8 cellular contexts compared by ENCODE assay signal in genomic region chr1:202348509-202349262, GRCh38. TPM values are rescaled to one million over a fixed set of nuclear protein-coding genes. Genes with fewer than 3 reads are reported as not detected.
DNase-seq lines count a peak whose midpoint lies in the region; ATAC-seq and TF ChIP-seq lines count a peak whose summit lies in the region.

TSS of gene PPP1R12B (plus strand) at chr1:202348699. CDS start at chr1:202348852, 153 bp downstream.

- peak within 1 kb of the TSS; percentile 76 to 94 for H3K27ac ChIP-seq in coronary artery

- CTCF ChIA-PET in BJ (lab: Yijun Ruan, JAX) = interaction anchor here (0.5 to 1.4 kb wide), 5 partner anchors 35 to 1727 kb away, joined by 3 to 4 read pairs (median 3); no protein-coding TSS in a partner anchor

- H3K4me1 Mint-ChIP-seq in activated CD4-positive, alpha-beta T cell treated with anti-CD3 and anti-CD28 coated beads, Interleukin-2, amount 10 ng/mL, durations not matched to agents 24 days and 14 days = peaks cover 26% of the 10 kb centered on the region

- TF ChIP-seq CTCF in BJ (IDR thresholded peaks at IDR 0.05; ENCODE audit: insufficient read depth, low read depth, low read length) = no peak
- no peak for TF ChIP-seq CTCF in coronary artery (IDR thresholded peaks at IDR 0.05)

- no peaks in the 10 kb centered on the region for H3K36me3 Mint-ChIP-seq in activated CD4-positive, alpha-beta T cell treated with anti-CD3 and anti-CD28 coated beads, Interleukin-2, amount 10 ng/mL, durations not matched to agents 24 days and 14 days (ENCODE audit: low read depth)

- no peaks in the 10 kb centered on the region for H3K27me3 ChIP-seq in BJ (ENCODE audit: control insufficient read depth, insufficient read depth, low read length)

- H3K4me3 ChIP-seq in BJ (ENCODE audit: low read depth, low read length) = peak within 1 kb of the TSS; percentile 72
- H3K4me3 ChIP-seq in coronary artery = peak within 1 kb of the TSS; percentile 96

- peak within 1 kb of the TSS; percentile 93 for H3K27ac Mint-ChIP-seq in activated CD4-positive, alpha-beta T cell treated with anti-CD3 and anti-CD28 coated beads, Interleukin-2, amount 10 ng/mL, durations not matched to agents 24 days and 14 days

- H3K27me3 Mint-ChIP-seq in activated CD4-positive, alpha-beta T cell treated with anti-CD3 and anti-CD28 coated beads, Interleukin-2, amount 10 ng/mL, durations not matched to agents 24 days and 14 days = no peaks in the 10 kb centered on the region

- DNase-seq in BJ (ENCODE audit: low read depth) (peak; percentile 98), NCI-H526 treated with DMSO at 0.1 percent for 48 hours (lab: John Stamatoyannopoulos, UW) (peak; percentile 96), coronary artery (ENCODE audit: low spot score) (peak; percentile 98), left kidney (ENCODE audit: low read depth, low spot score) (peak; percentile 100)
- DNase-seq in activated CD4-positive, alpha-beta T cell treated with anti-CD3 and anti-CD28 coated beads, Interleukin-2, amount 10 ng/mL, durations not matched to agents 24 days and 14 days = peak; percentile 99
- peak; percentile 95 for DNase-seq in stimulated activated CD4-positive, alpha-beta T cell treated with anti-CD3 and anti-CD28 coated beads, Interleukin-2, amount 100 ng/mL, for 24 hours

- intact Hi-C loops in activated CD4-positive, alpha-beta T cell treated with anti-CD3 and anti-CD28 coated beads, Interleukin-2, amount 10 ng/mL, durations not matched to agents 24 days and 14 days (cut with micrococcal nuclease) = loop anchor here (2.0 to 10.0 kb wide), 6 partner anchors 32 to 976 kb away; partner anchors contain the start of genes ADIPOR1, KDM5B, RABIF and TMEM183A

- H3K9me3 Mint-ChIP-seq in activated CD4-positive, alpha-beta T cell treated with anti-CD3 and anti-CD28 coated beads, Interleukin-2, amount 10 ng/mL, durations not matched to agents 24 days and 14 days = no peaks in the 10 kb centered on the region

- peak; percentile 99 for ATAC-seq in GM19324 (IDR thresholded peaks at IDR 0.05; ENCODE audit: low FRiP score, unreplicated experiment)
- ATAC-seq in HG03469 (IDR thresholded peaks at IDR 0.05; ENCODE audit: unreplicated experiment) = peak; percentile 89

- H3K4me3 Mint-ChIP-seq in activated CD4-positive, alpha-beta T cell treated with anti-CD3 and anti-CD28 coated beads, Interleukin-2, amount 10 ng/mL, durations not matched to agents 24 days and 14 days = peak within 1 kb of the TSS; percentile 83

- no peaks in the 10 kb centered on the region for H3K36me3 ChIP-seq in BJ (ENCODE audit: control insufficient read depth, insufficient read depth, low read length)

- POLR2A ChIA-PET in BJ (lab: Charles Lee) = no interaction called here

RNA-seq across cellular contexts. Expression of gene PPP1R12B, which starts in this region (rescaled TPM):
- polyA plus RNA-seq in BJ (2011; rRNA removed) = 9.4 and 10.8 TPM in 2 replicates
- 40.3 and 48.6 TPM in 2 replicates for polyA minus RNA-seq in BJ (2011; rRNA and poly(A)+ RNA removed)
- 14.2 and 14.8 TPM in 2 replicates for total RNA-seq in activated CD4-positive, alpha-beta T cell treated with anti-CD3 and anti-CD28 coated beads, Interleukin-2, amount 10 ng/mL, durations not matched to agents 24 days and 14 days

Comparison
In these comparisons a context has a peak if more than half of its experiments do, and no peak if none do; other contexts are left out.
1. Peak in every context shown above with its lines: DNase-seq, ATAC-seq, H3K4me3 ChIP-seq and H3K27ac ChIP-seq.